9 cellular contexts compared by ENCODE assay signal in the genomic region with DNA sequence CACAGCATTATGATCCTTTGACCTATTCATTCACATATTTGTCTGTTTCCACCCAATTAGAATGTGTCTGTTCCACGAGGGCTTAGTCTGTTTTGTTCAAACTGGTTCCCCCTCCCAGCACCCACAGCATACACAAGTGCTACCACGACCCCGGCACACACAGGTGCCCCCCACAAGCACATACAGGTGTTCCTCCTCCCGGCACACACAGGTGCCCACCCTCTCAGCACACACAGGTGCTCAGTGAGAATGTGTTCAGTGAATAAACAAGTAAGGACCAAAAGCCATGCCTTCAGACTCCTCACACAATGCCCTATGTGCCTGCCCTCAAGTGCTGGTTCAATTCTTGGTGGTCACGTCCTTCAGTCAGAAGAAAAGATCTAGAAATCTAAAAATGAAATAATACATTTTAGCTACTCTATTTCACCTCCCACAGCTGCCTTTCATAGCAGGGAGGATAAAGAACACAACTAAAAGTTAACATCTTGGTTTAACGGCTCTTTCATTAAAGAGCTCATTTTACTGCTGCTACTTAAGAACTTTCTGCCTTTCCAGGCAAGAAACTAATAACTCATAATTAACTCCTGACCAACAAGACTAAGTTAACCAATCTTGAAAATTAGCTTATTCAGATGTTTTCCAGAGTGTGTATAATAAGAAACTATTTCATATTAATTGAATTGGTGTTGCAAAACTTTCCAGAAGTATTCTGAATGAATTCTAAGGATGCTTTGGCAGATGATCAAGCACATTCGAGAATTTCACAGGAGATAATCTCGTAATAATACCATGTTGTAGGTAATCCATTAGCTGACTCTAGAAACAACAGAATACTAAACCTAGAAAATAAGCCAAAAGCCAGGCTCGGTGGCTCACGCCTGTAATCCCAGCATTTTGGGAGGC. TPM values are rescaled to one million over a fixed set of nuclear protein-coding genes. Genes with fewer than 3 reads are reported as not detected.
DNase-seq lines count a peak whose midpoint lies in the region; ATAC-seq and TF ChIP-seq lines count a peak whose summit lies in the region.
"Had no signal": no experiment of that assay in that cellular context is flagged by ENCODE, and none has a peak within 500 bp of the region (broad histone marks: within the 10 kb centered on the region; RNA-seq: fewer than 3 reads in every experiment).

No MANE protein-coding gene starts in this region.

- no peaks in the 10 kb centered on the region for H3K27me3 Mint-ChIP-seq in activated naive CD4-positive, alpha-beta T cell treated with anti-CD3 and anti-CD28 coated beads, Interleukin-2, amount 50 U/mL, for 24 hours
- peaks cover 6% of the 10 kb centered on the region for H3K27me3 Mint-ChIP-seq in activated naive CD8-positive, alpha-beta T cell treated with anti-CD3 and anti-CD28 coated beads, Interleukin-2, amount 50 U/mL, for 24 hours

- H3K4me1 Mint-ChIP-seq in activated naive CD4-positive, alpha-beta T cell treated with anti-CD3 and anti-CD28 coated beads, Interleukin-2, amount 50 U/mL, for 24 hours: peaks cover 53% of the 10 kb centered on the region
- H3K4me1 Mint-ChIP-seq in activated naive CD8-positive, alpha-beta T cell treated with anti-CD3 and anti-CD28 coated beads, Interleukin-2, amount 50 U/mL, for 24 hours: peaks cover 47% of the 10 kb centered on the region

- TF ChIP-seq POLR2A in tibial nerve (IDR thresholded peaks at IDR 0.05): no peak

- no peaks in the 10 kb centered on the region for H3K36me3 ChIP-seq in liver (ENCODE audit: control insufficient read depth in 4 of 4, insufficient read depth in 3 of 4, low read depth in 1 of 4, low read length in 3 of 4)
- no peaks in the 10 kb centered on the region for H3K36me3 ChIP-seq in tibial nerve

- H3K36me3 Mint-ChIP-seq in activated naive CD4-positive, alpha-beta T cell treated with anti-CD3 and anti-CD28 coated beads, Interleukin-2, amount 50 U/mL, for 24 hours: no peaks in the 10 kb centered on the region
- no peaks in the 10 kb centered on the region for H3K36me3 Mint-ChIP-seq in activated naive CD8-positive, alpha-beta T cell treated with anti-CD3 and anti-CD28 coated beads, Interleukin-2, amount 50 U/mL, for 24 hours (ENCODE audit: low read depth)

- no peaks in the 10 kb centered on the region for H3K27me3 ChIP-seq in liver (ENCODE audit: control insufficient read depth in 4 of 4, insufficient read depth in 4 of 4, low read length in 3 of 4)
- H3K27me3 ChIP-seq in tibial nerve: no peaks in the 10 kb centered on the region

- peaks cover 6 to 42% (median 28%) of the 10 kb centered on the region in 4 donors for H3K4me1 ChIP-seq in liver (ENCODE audit: control insufficient read depth in 4 of 4, insufficient read depth in 4 of 4, low read length in 3 of 4)
- peaks cover 0 to 59% (median 22%) of the 10 kb centered on the region in 4 donors for H3K4me1 ChIP-seq in tibial nerve

- peak overlapping the region; percentile 66 for H3K4me3 Mint-ChIP-seq in activated naive CD4-positive, alpha-beta T cell treated with anti-CD3 and anti-CD28 coated beads, Interleukin-2, amount 50 U/mL, for 24 hours
- H3K4me3 Mint-ChIP-seq in activated naive CD8-positive, alpha-beta T cell treated with anti-CD3 and anti-CD28 coated beads, Interleukin-2, amount 50 U/mL, for 24 hours: peak overlapping the region; percentile 6

- H3K9ac ChIP-seq in liver (ENCODE audit: low read depth in 1 of 2, low read length in 2 of 2): no peak overlapping the region

- no peak for DNase-seq in activated naive CD4-positive, alpha-beta T cell treated with anti-CD3 and anti-CD28 coated beads, Interleukin-2, amount 50 U/mL, for 16 hours
- no peak for DNase-seq in activated naive CD8-positive, alpha-beta T cell treated with anti-CD3 and anti-CD28 coated beads, Interleukin-2, amount 50 U/mL, for 24 hours
- DNase-seq in tibial nerve (ENCODE audit: low spot score in 2 of 2) (no peak), NCI-H2196 treated with DMSO at 0.1 percent for 48 hours (lab: John Stamatoyannopoulos, UW; ENCODE audit: unreplicated experiment) (no peak), cortex of kidney (lab: John Stamatoyannopoulos, UW) (no peak)
- no peak for DNase-seq in activated CD4-positive, CD25-positive, alpha-beta regulatory T cell (lab: John Stamatoyannopoulos, UW)
- DNase-seq: MM.1S had no signal

- no peak for ATAC-seq in activated naive CD8-positive, alpha-beta T cell treated with anti-CD3 and anti-CD28 coated beads, Interleukin-2, amount 50 U/mL, for 24 hours

- no peak for TF ChIP-seq CTCF in liver (IDR thresholded peaks at IDR 0.05; ENCODE audit: low read depth, low read length, missing input control)
- TF ChIP-seq CTCF in tibial nerve (IDR thresholded peaks at IDR 0.05): no peak

- WGBS in liver: 70% methylated on average over 10 of the region's 10 CpGs
- 47 to 50% methylated on average over 10 of the region's 10 CpGs for WGBS in tibial nerve, 2 donors

- no peak for TF ChIP-seq EP300 in tibial nerve (IDR thresholded peaks at IDR 0.05)

- no peaks in the 10 kb centered on the region for H3K9me3 Mint-ChIP-seq in activated naive CD4-positive, alpha-beta T cell treated with anti-CD3 and anti-CD28 coated beads, Interleukin-2, amount 50 U/mL, for 24 hours
- no peaks in the 10 kb centered on the region for H3K9me3 Mint-ChIP-seq in activated naive CD8-positive, alpha-beta T cell treated with anti-CD3 and anti-CD28 coated beads, Interleukin-2, amount 50 U/mL, for 24 hours

- H3K27ac Mint-ChIP-seq in activated naive CD4-positive, alpha-beta T cell treated with anti-CD3 and anti-CD28 coated beads, Interleukin-2, amount 50 U/mL, for 24 hours: no peak overlapping the region
- no peak overlapping the region for H3K27ac Mint-ChIP-seq in activated naive CD8-positive, alpha-beta T cell treated with anti-CD3 and anti-CD28 coated beads, Interleukin-2, amount 50 U/mL, for 24 hours

- H3K27ac ChIP-seq in liver (ENCODE audit: low read depth in 1 of 2, low read length in 2 of 2) (peak overlapping the region; percentile 31 to 66), tibial nerve (peak overlapping the region in 3 of 4 donors; percentile 25 to 90 (median 82))

- TF ChIP-seq RAD21 in liver (IDR thresholded peaks at IDR 0.05): no peak

- H3K4me3 ChIP-seq in liver (ENCODE audit: low read depth in 1 of 3, low read length in 3 of 3) (no peak overlapping the region), tibial nerve (peak overlapping the region in 2 of 4 donors; percentile 57 to 91)

- H3K9me3 ChIP-seq in liver (ENCODE audit: control insufficient read depth in 4 of 4, low read length in 3 of 4): no peaks in the 10 kb centered on the region
- no peaks in the 10 kb centered on the region for H3K9me3 ChIP-seq in tibial nerve

TF ChIP-seq in liver, 16 proteins besides CTCF, POLR2A, EP300 and RAD21 (continues in another document):
- TF ChIP-seq JUND (IDR thresholded peaks at IDR 0.05) (no peak), EGR1 (IDR thresholded peaks at IDR 0.05; ENCODE audit: low read depth in 2 of 2) (no peak), REST (IDR thresholded peaks at IDR 0.05) (no peak), TAF1 (conservative IDR thresholded peaks at IDR 0.05) (no peak), SP1 (IDR thresholded peaks at IDR 0.05) (no peak), FOXA2 (IDR thresholded peaks at IDR 0.05) (no peak), FOXA1 (IDR thresholded peaks at IDR 0.05) (no peak), MAX (IDR thresholded peaks at IDR 0.05) (no peak), NR2F2 (IDR thresholded peaks at IDR 0.05) (no peak)
- TF ChIP-seq, protein P1, sequence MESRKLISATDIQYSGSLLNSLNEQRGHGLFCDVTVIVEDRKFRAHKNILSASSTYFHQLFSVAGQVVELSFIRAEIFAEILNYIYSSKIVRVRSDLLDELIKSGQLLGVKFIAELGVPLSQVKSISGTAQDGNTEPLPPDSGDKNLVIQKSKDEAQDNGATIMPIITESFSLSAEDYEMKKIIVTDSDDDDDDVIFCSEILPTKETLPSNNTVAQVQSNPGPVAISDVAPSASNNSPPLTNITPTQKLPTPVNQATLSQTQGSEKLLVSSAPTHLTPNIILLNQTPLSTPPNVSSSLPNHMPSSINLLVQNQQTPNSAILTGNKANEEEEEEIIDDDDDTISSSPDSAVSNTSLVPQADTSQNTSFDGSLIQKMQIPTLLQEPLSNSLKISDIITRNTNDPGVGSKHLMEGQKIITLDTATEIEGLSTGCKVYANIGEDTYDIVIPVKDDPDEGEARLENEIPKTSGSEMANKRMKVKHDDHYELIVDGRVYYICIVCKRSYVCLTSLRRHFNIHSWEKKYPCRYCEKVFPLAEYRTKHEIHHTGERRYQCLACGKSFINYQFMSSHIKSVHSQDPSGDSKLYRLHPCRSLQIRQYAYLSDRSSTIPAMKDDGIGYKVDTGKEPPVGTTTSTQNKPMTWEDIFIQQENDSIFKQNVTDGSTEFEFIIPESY (IDR thresholded peaks at IDR 0.05): no peak

RNA-seq across cellular contexts. Expression of gene DNMBP, which starts 2.3 kb away (rescaled TPM):
- total RNA-seq in liver (10 to 100 TPM in 1 of 2 donors, 1 to 10 TPM in 1; 3.8 to 12.6 TPM), tibial nerve (10 to 100 TPM; 21.6 to 28.8 (median 24.6) TPM)
- 1 to 10 TPM; 4.2 to 6.4 TPM for polyA plus RNA-seq in liver
